ENCODE assay signal across 8 cellular contexts in genomic region chr4:138681000-138681604, GRCh38.
DNase-seq lines count a peak whose midpoint lies in the region; ATAC-seq and TF ChIP-seq lines count a peak whose summit lies in the region.

No MANE protein-coding gene starts in this region.

- DNase-seq in AG20443 (ENCODE audit: low spot score) (peak; percentile 69), NCI-H446 treated with DMSO at 0.1 percent for 48 hours (lab: John Stamatoyannopoulos, UW) (peak; percentile 30), colonic mucosa (peak; percentile 77)
- DNase-seq in activated CD4-positive, alpha-beta T cell treated with anti-CD3 and anti-CD28 coated beads for 48 hours, result peak; percentile 83
- peak; percentile 51 to 64 (median 51) for DNase-seq in stimulated activated CD4-positive, alpha-beta T cell treated with anti-CD3 and anti-CD28 coated beads, TNF-alpha, amount 100 ng/mL, for 24 hours (ENCODE audit: low read depth in 3 of 3)

- intact Hi-C loops in colonic mucosa (cut with DNase I), result loop anchor here (5.0 to 10.0 kb wide), 5 partner anchors 194 to 856 kb away; no protein-coding TSS in a partner anchor

- ATAC-seq in GM19025 (IDR thresholded peaks at IDR 0.05; ENCODE audit: low read depth, unreplicated experiment) (peak; percentile 63), HG03378 (IDR thresholded peaks at IDR 0.05; ENCODE audit: unreplicated experiment) (peak; percentile 84)

- peak; percentile 97 for TF ChIP-seq RAD21 in liver (IDR thresholded peaks at IDR 0.05)

- H3K4me3 ChIP-seq in colonic mucosa (no peak overlapping the region), liver (ENCODE audit: low read depth in 1 of 3, low read length in 3 of 3) (no peak overlapping the region)

- 7% methylated on average over 7 of the region's 7 CpGs for WGBS in liver

- H3K9me3 ChIP-seq in colonic mucosa (no peaks in the 10 kb centered on the region), liver (ENCODE audit: control insufficient read depth in 4 of 4, low read length in 3 of 4) (no peaks in the 10 kb centered on the region)

- no peaks in the 10 kb centered on the region for H3K36me3 ChIP-seq in colonic mucosa
- no peaks in the 10 kb centered on the region for H3K36me3 ChIP-seq in liver (ENCODE audit: control insufficient read depth in 4 of 4, insufficient read depth in 3 of 4, low read depth in 1 of 4, low read length in 3 of 4)

- TF ChIP-seq CTCF in colonic mucosa (IDR thresholded peaks at IDR 0.05) (peak; percentile 94), liver (IDR thresholded peaks at IDR 0.05; ENCODE audit: low read depth, low read length, missing input control) (peak; percentile 95)

- H3K27ac ChIP-seq in colonic mucosa, result no peak overlapping the region
- H3K27ac ChIP-seq in liver (ENCODE audit: low read depth in 1 of 2, low read length in 2 of 2), result no peak overlapping the region

- H3K9ac ChIP-seq in colonic mucosa (ENCODE audit: low read depth in 2 of 2, low read length in 2 of 2), result no peak overlapping the region
- no peak overlapping the region for H3K9ac ChIP-seq in liver (ENCODE audit: low read depth in 1 of 2, low read length in 2 of 2)

- H3K4me1 ChIP-seq in colonic mucosa (no peaks in the 10 kb centered on the region), liver (ENCODE audit: control insufficient read depth in 4 of 4, insufficient read depth in 4 of 4, low read length in 3 of 4) (peaks cover 0 to 8% (median 3%) of the 10 kb centered on the region in 4 donors)

- H3K27me3 ChIP-seq in colonic mucosa, result no peaks in the 10 kb centered on the region
- peaks cover 0 to 3% (median 0%) of the 10 kb centered on the region in 4 donors for H3K27me3 ChIP-seq in liver (ENCODE audit: control insufficient read depth in 4 of 4, insufficient read depth in 4 of 4, low read length in 3 of 4)

TF ChIP-seq in liver, 16 proteins besides CTCF, POLR2A, EP300 and RAD21:
- TF ChIP-seq GABPA (IDR thresholded peaks at IDR 0.05 in 1 of 2, conservative IDR thresholded peaks at IDR 0.05 in 1 of 2) (no peak), ATF3 (IDR thresholded peaks at IDR 0.05) (no peak), MAX (IDR thresholded peaks at IDR 0.05) (no peak), FOXA2 (IDR thresholded peaks at IDR 0.05) (no peak), TAF1 (conservative IDR thresholded peaks at IDR 0.05) (no peak), NR2F2 (IDR thresholded peaks at IDR 0.05) (no peak), YY1 (IDR thresholded peaks at IDR 0.05) (no peak), HNF4G (IDR thresholded peaks at IDR 0.05) (no peak), SP1 (IDR thresholded peaks at IDR 0.05) (no peak), JUND (IDR thresholded peaks at IDR 0.05) (no peak), ZBTB33 (IDR thresholded peaks at IDR 0.05) (no peak), HNF4A (conservative IDR thresholded peaks at IDR 0.05) (no peak), RXRA (IDR thresholded peaks at IDR 0.05) (no peak), FOXA1 (IDR thresholded peaks at IDR 0.05) (no peak), REST (IDR thresholded peaks at IDR 0.05) (no peak), EGR1 (IDR thresholded peaks at IDR 0.05; ENCODE audit: low read depth in 2 of 2) (no peak)

Comparison
In these comparisons a context has a peak if more than half of its experiments do, and no peak if none do; other contexts are left out.
1. DNase-seq: peak in every context shown above with its lines; median percentile 83 in activated CD4-positive, alpha-beta T cell treated with anti-CD3 and anti-CD28 coated beads for 48 hours; 77 in colonic mucosa; 69 in AG20443; 51 in stimulated activated CD4-positive, alpha-beta T cell treated with anti-CD3 and anti-CD28 coated beads, TNF-alpha, amount 100 ng/mL, for 24 hours; 30 in NCI-H446 treated with DMSO at 0.1 percent for 48 hours.